In the genomic region with DNA sequence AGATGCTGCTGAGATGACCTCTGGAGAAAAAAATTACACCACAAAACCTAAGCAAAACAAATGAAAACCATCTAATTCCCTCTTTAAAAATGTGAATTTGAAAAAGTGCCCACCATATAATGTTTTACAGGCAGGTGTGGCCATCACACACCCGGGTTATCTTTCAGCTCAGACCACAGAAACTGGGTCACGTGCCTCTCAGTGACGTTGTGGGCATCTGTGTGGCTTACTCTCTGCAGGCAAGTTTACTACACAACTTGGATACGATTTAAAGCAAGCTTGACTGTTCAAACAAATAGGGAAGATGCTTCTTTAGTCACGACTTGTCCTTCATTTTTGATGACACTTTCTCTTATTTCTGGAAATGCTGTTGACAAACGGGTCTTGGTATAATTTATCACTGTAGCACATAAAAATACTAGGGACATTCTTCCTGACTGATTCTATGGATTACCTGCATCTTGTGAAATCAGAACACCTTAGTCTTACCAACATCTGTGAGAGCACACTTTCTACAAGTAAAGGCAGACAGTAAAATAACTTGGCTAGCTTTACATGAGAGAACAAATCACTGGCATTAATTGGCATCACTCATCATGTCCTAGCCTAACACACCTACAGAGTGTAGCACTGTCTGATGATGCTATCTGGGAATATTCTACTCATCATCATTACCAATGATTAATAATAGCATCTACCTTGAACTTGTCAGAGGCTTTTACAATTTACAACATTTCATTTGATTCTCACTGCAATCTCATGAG, we compare ENCODE assay signal across 8 cellular contexts.
DNase-seq lines count a peak whose midpoint lies in the region; ATAC-seq and TF ChIP-seq lines count a peak whose summit lies in the region.

No MANE protein-coding gene starts in this region.

- TF ChIP-seq CTCF in uterus (IDR thresholded peaks at IDR 0.05) (no peak), BE2C (IDR thresholded peaks at IDR 0.05; ENCODE audit: low read depth, low read length) (no peak)

- peak; percentile 100 for ATAC-seq in GM19397 (IDR thresholded peaks at IDR 0.05; ENCODE audit: unreplicated experiment)
- peak; percentile 99 for ATAC-seq in HG03103 (IDR thresholded peaks at IDR 0.05; ENCODE audit: low read depth, unreplicated experiment)
- ATAC-seq in naive thymus-derived CD4-positive, alpha-beta T cell: peak; percentile 74

- no peaks in the 10 kb centered on the region for H3K27me3 ChIP-seq in naive thymus-derived CD4-positive, alpha-beta T cell (ENCODE audit: control insufficient read depth in 2 of 2, insufficient read depth in 2 of 2, low read length in 2 of 2)
- H3K27me3 ChIP-seq in uterus (no peaks in the 10 kb centered on the region), BE2C (no peaks in the 10 kb centered on the region; the same call in 1 of the 2 replicates)

- no peak overlapping the region for H3K4me3 ChIP-seq in naive thymus-derived CD4-positive, alpha-beta T cell (ENCODE audit: low read length)
- H3K4me3 ChIP-seq in uterus (no peak overlapping the region), BE2C (ENCODE audit: low read depth, low read length) (no peak overlapping the region)

- POLR2A ChIA-PET in naive thymus-derived CD4-positive, alpha-beta T cell (lab: Charles Lee): no interaction called here

- H3K4me1 Mint-ChIP-seq in naive thymus-derived CD4-positive, alpha-beta T cell: peaks cover 0 to 31% (median 11%) of the 10 kb centered on the region in 7 donors

- H3K9me3 ChIP-seq in naive thymus-derived CD4-positive, alpha-beta T cell (ENCODE audit: control insufficient read depth in 2 of 3, low read length in 3 of 3): no peaks in the 10 kb centered on the region
- H3K9me3 ChIP-seq in uterus (no peaks in the 10 kb centered on the region), BE2C (no peaks in the 10 kb centered on the region)

- CTCF ChIA-PET in naive thymus-derived CD4-positive, alpha-beta T cell (lab: Charles Lee): no interaction called here

- H3K9me3 Mint-ChIP-seq in naive thymus-derived CD4-positive, alpha-beta T cell: no peaks in the 10 kb centered on the region

- TF ChIP-seq POLR2A in uterus (IDR thresholded peaks at IDR 0.05): no peak

- no peaks in the 10 kb centered on the region for H3K27me3 Mint-ChIP-seq in naive thymus-derived CD4-positive, alpha-beta T cell

- peaks cover 0 to 45% of the 10 kb centered on the region in 2 donors for H3K4me1 ChIP-seq in naive thymus-derived CD4-positive, alpha-beta T cell (ENCODE audit: control insufficient read depth in 2 of 2, insufficient read depth in 2 of 2, low read length in 2 of 2)
- H3K4me1 ChIP-seq in uterus (peaks cover 0 to 4% of the 10 kb centered on the region in 2 donors), BE2C (no peaks in the 10 kb centered on the region)

- intact Hi-C loops in naive thymus-derived CD4-positive, alpha-beta T cell (cut with micrococcal nuclease): no loop called here
- intact Hi-C loops in uterus (cut with DNase I; ENCODE audit: low total_unique reads): no loop called here

- DNase-seq in activated CD4-positive, alpha-beta T cell treated with anti-CD3 and anti-CD28 coated beads for 48 hours: peak; percentile 50
- peak in 3 of 9 donors; percentile 6 to 31 (median 7) for DNase-seq in naive thymus-derived CD4-positive, alpha-beta T cell
- DNase-seq in NCI-H2081 (lab: John Stamatoyannopoulos, UW) (no peak), uterus (no peak), BE2C (no peak), NCI-H128 (lab: John Stamatoyannopoulos, UW; ENCODE audit: unreplicated experiment) (no peak)

- no peaks in the 10 kb centered on the region for H3K36me3 ChIP-seq in naive thymus-derived CD4-positive, alpha-beta T cell (ENCODE audit: control insufficient read depth in 2 of 3, insufficient read depth in 3 of 3, low read length in 3 of 3)
- H3K36me3 ChIP-seq in uterus (no peaks in the 10 kb centered on the region), BE2C (no peaks in the 10 kb centered on the region)

- H3K27ac ChIP-seq in naive thymus-derived CD4-positive, alpha-beta T cell (ENCODE audit: low read depth, low read length): no peak overlapping the region
- H3K27ac ChIP-seq in uterus: no peak overlapping the region

- peaks cover 0 to 22% (median 0%) of the 10 kb centered on the region in 5 donors for H3K36me3 Mint-ChIP-seq in naive thymus-derived CD4-positive, alpha-beta T cell

- peak overlapping the region in 1 of 9 donors; percentile 34 for H3K27ac Mint-ChIP-seq in naive thymus-derived CD4-positive, alpha-beta T cell

- H3K4me3 Mint-ChIP-seq in naive thymus-derived CD4-positive, alpha-beta T cell: peak overlapping the region in 1 of 10 donors; percentile 58
